Comparison of ENCODE assay signal across 8 cellular contexts in genomic region chr6:119129968-119130484, GRCh38. TPM values are rescaled to one million over a fixed set of nuclear protein-coding genes. Genes with fewer than 3 reads are reported as not detected.
DNase-seq lines count a peak whose midpoint lies in the region; ATAC-seq, FAIRE-seq and TF ChIP-seq lines count a peak whose summit lies in the region.

No MANE protein-coding gene starts in this region.

- FAIRE-seq in H54 (lab: Jason Lieb, UNC), result no peak

- TF ChIP-seq CTCF in LNCaP clone FGC (IDR thresholded peaks at IDR 0.05; ENCODE audit: control insufficient read depth, extremely low read depth, insufficient read depth) (no peak), astrocyte of the spinal cord (IDR thresholded peaks at IDR 0.05; ENCODE audit: low read depth, low read length) (no peak), lower lobe of right lung (IDR thresholded peaks at IDR 0.05) (no peak)

- ATAC-seq in lower lobe of right lung, result peak; percentile 33 to 72

- no peaks in the 10 kb centered on the region for H3K27me3 ChIP-seq in lower lobe of right lung (ENCODE audit: low read depth)

- DNase-seq in CD1c-positive myeloid dendritic cell (ENCODE audit: extremely low spot score) (peak; percentile 22), LNCaP clone FGC (ENCODE audit: low read depth) (peak; percentile 84), astrocyte of the spinal cord (ENCODE audit: low read depth, low spot score) (peak; percentile 87), lower lobe of right lung (no peak), H54 (ENCODE audit: insufficient read length, low spot score) (no peak), NAMALWA (ENCODE audit: low spot score) (no peak), mucosa of gallbladder (ENCODE audit: low spot score) (no peak)
- no peak for DNase-seq in activated effector memory CD4-positive, alpha-beta T cell treated with Interleukin-2 at 50 U/mL for 16 hours

- peaks cover 17% of the 10 kb centered on the region for H3K4me1 ChIP-seq in lower lobe of right lung

- intact Hi-C loops in lower lobe of right lung (cut with DNase I), result no loop called here

- TF ChIP-seq POLR2A in H54 (IDR thresholded peaks at IDR 0.05; ENCODE audit: low read depth, low read length), result no peak

- no peak overlapping the region for H3K4me3 ChIP-seq in LNCaP clone FGC (ENCODE audit: low read depth, low read length)
- no peak overlapping the region for H3K4me3 ChIP-seq in astrocyte of the spinal cord (ENCODE audit: low read depth, low read length)
- no peak overlapping the region for H3K4me3 ChIP-seq in lower lobe of right lung

- in situ Hi-C loops in astrocyte of the spinal cord (cut with HindIII; ENCODE audit: low sequenced_read_pairs), result loop anchor here (25.0 kb wide), 1 partner anchor 182 kb away; no protein-coding TSS in a partner anchor

- H3K27ac ChIP-seq in lower lobe of right lung, result no peak overlapping the region

- no peaks in the 10 kb centered on the region for H3K36me3 ChIP-seq in lower lobe of right lung

- H3K9me3 ChIP-seq in lower lobe of right lung, result no peaks in the 10 kb centered on the region

RNA-seq across cellular contexts. Expression of gene FAM184A, which starts 51.6 kb away (rescaled TPM):
- 15.9 TPM for total RNA-seq in lower lobe of right lung
- total RNA-seq in mucosa of gallbladder, result 1.0 TPM

Comparison
In these comparisons a context has a peak if more than half of its experiments do, and no peak if none do; other contexts are left out.
1. DNase-seq: peak in CD1c-positive myeloid dendritic cell (single experiment), LNCaP clone FGC (single experiment) and astrocyte of the spinal cord (single experiment); none in lower lobe of right lung (single experiment), H54 (single experiment), activated effector memory CD4-positive, alpha-beta T cell treated with Interleukin-2 at 50 U/mL for 16 hours (single experiment), NAMALWA (single experiment) and mucosa of gallbladder (single experiment).